39 cellular contexts compared by ENCODE assay signal in genomic region chr3:123737168-123737567, GRCh38.
"Had no signal": no experiment of that assay in that cellular context is flagged by ENCODE, and none has a peak within 500 bp of the region (broad histone marks: within the 10 kb centered on the region; RNA-seq: fewer than 3 reads in every experiment).

No MANE protein-coding gene starts in this region.

- DNase-seq: activated B cell treated with CpG ODN at 0.5 μM for 24 hours; activated CD4-positive, alpha-beta memory T cell treated with anti-CD3 and anti-CD28 coated beads for 36 hours; activated CD4-positive, alpha-beta T cell treated with anti-CD3 and anti-CD28 coated beads for 4 hours; activated CD4-positive, alpha-beta T cell treated with anti-CD3 and anti-CD28 coated beads, Interleukin-2, amount 10 ng/mL, durations not matched to agents 24 days and 14 days; activated CD4-positive, alpha-beta T cell treated with anti-CD3 and anti-CD28 coated beads, Interleukin-2, amount 50 U/mL, for 1 hour; activated CD4-positive, alpha-beta T cell treated with anti-CD3 and anti-CD28 coated beads, Interleukin-2, amount 50 U/mL, for 4 hours; activated CD4-positive, CD25-positive, alpha-beta regulatory T cell treated with anti-CD3 and anti-CD28 coated beads, Interleukin-2, amount 50 U/mL, for 72 hours; activated CD8-positive, alpha-beta memory T cell treated with anti-CD3 and anti-CD28 coated beads, Interleukin-2, amount 50 U/mL, for 4 hours; activated CD8-positive, alpha-beta T cell treated with anti-CD3 and anti-CD28 coated beads for 36 hours; activated effector memory CD4-positive, alpha-beta T cell treated with anti-CD3 and anti-CD28 coated beads, Interleukin-2, amount 50 U/mL, for 16 hours; activated gamma-delta T cell treated with Interleukin-2 at 50 U/mL for 16 hours; activated naive CD4-positive, alpha-beta T cell treated with anti-CD3 and anti-CD28 coated beads, Interleukin-2, amount 10 ng/mL, durations not matched to agents 7 days and 5 days; activated naive CD4-positive, alpha-beta T cell treated with Interleukin-2 at 50 U/mL for 16 hours; activated naive CD8-positive, alpha-beta T cell treated with anti-CD3 and anti-CD28 coated beads, Interleukin-2, amount 10 ng/mL, durations not matched to agents 7 days and 5 days; activated naive CD8-positive, alpha-beta T cell treated with anti-CD3 and anti-CD28 coated beads, Interleukin-2, amount 50 U/mL, for 24 hours; activated T-cell treated with anti-CD3 and anti-CD28 coated beads for 4 hours; activated T-cell treated with anti-CD3 and anti-CD28 coated beads, Interleukin-2, amount 50 U/mL, for 1 hour; activated T-cell treated with anti-CD3 and anti-CD28 coated beads, Interleukin-2, amount 50 U/mL, for 4 hours; activated T-cell treated with anti-CD3 and anti-CD28 coated beads, Interleukin-2, amount 50 U/mL, for 72 hours; amygdala; anterior cingulate cortex; caudate nucleus; cerebellar nuclear complex; T-helper 1 cell; T-helper 2 cell; T-helper 9 cell had no signal

- H3K4me3 ChIP-seq: ascending aorta, cardiac muscle cell had no signal

- H3K27ac Mint-ChIP-seq: activated B cell treated with CpG ODN at 0.5 μM for 24 hours; activated CD4-positive, alpha-beta memory T cell treated with anti-CD3 and anti-CD28 coated beads for 36 hours; activated CD4-positive, alpha-beta T cell treated with anti-CD3 and anti-CD28 coated beads, Interleukin-2, amount 10 ng/mL, durations not matched to agents 24 days and 14 days; activated CD8-positive, alpha-beta T cell treated with anti-CD3 and anti-CD28 coated beads for 36 hours; activated naive CD4-positive, alpha-beta T cell treated with anti-CD3 and anti-CD28 coated beads, Interleukin-2, amount 10 ng/mL, durations not matched to agents 7 days and 5 days; activated naive CD4-positive, alpha-beta T cell treated with anti-CD3 and anti-CD28 coated beads, Interleukin-2, amount 50 U/mL, for 24 hours; activated naive CD8-positive, alpha-beta T cell; activated naive CD8-positive, alpha-beta T cell treated with anti-CD3 and anti-CD28 coated beads, Interleukin-2, amount 10 ng/mL, durations not matched to agents 7 days and 5 days; activated naive CD8-positive, alpha-beta T cell treated with anti-CD3 and anti-CD28 coated beads, Interleukin-2, amount 50 U/mL, for 24 hours; activated T-cell treated with anti-CD3 and anti-CD28 coated beads, Interleukin-2, amount 50 U/mL, for 72 hours; activated T-helper 1 cell treated with anti-CD3 and anti-CD28 coated beads, Interleukin-12 subunit alpha, Interleukin-12 subunit beta, Interleukin-2, Interleukin-4 antibody, amounts not matched to agents 30 ng/mL and 10 ng/mL and 1 ng/mL, durations not matched to agents 14 hours and 24 hours and 36 hours; activated T-helper 17 cell treated with anti-CD3 and anti-CD28 coated beads, Interleukin-2, amount 50 U/mL, for 72 hours; brain; T-helper 1 cell treated with Interleukin-12 subunit alpha and Interleukin-12 subunit beta and Interleukin-4 antibody, amounts not matched to agents 30 μg/mL and 1 μg/mL, for 36 hours; T-helper 2 cell treated with Interferon-gamma antibody and Interleukin-4, amounts not matched to agents 5 μg/mL and 100 μg/mL, for 36 hours had no signal

- FAIRE-seq: bronchial epithelial cell, TTC549 had no signal

- ATAC-seq: activated CD8-positive, alpha-beta T cell treated with anti-CD3 and anti-CD28 coated beads for 36 hours; activated naive CD8-positive, alpha-beta T cell treated with anti-CD3 and anti-CD28 coated beads, Interleukin-2, amount 50 U/mL, for 24 hours; activated T-cell treated with anti-CD3 and anti-CD28 coated beads, Interleukin-2, amount 50 U/mL, for 4 hours; activated T-cell treated with anti-CD3 and anti-CD28 coated beads, Interleukin-2, amount 50 U/mL, for 72 hours; activated T-helper 17 cell treated with anti-CD3 and anti-CD28 coated beads, Interleukin-2, amount 50 U/mL, for 72 hours had no signal

- H3K9me3 ChIP-seq: ascending aorta had no signal

- H3K27me3 ChIP-seq: ascending aorta had no signal

- H3K36me3 Mint-ChIP-seq: activated CD4-positive, alpha-beta memory T cell treated with anti-CD3 and anti-CD28 coated beads for 36 hours; activated naive CD4-positive, alpha-beta T cell treated with anti-CD3 and anti-CD28 coated beads, Interleukin-2, amount 10 ng/mL, durations not matched to agents 7 days and 5 days; activated naive CD4-positive, alpha-beta T cell treated with anti-CD3 and anti-CD28 coated beads, Interleukin-2, amount 50 U/mL, for 24 hours; activated naive CD8-positive, alpha-beta T cell; activated naive CD8-positive, alpha-beta T cell treated with anti-CD3 and anti-CD28 coated beads, Interleukin-2, amount 10 ng/mL, durations not matched to agents 7 days and 5 days; brain had no signal

- H3K36me3 ChIP-seq: cardiac muscle cell had no signal

- H3K9me3 Mint-ChIP-seq: activated B cell treated with CpG ODN at 0.5 μM for 24 hours; activated CD4-positive, alpha-beta memory T cell treated with anti-CD3 and anti-CD28 coated beads for 36 hours; activated CD4-positive, alpha-beta T cell treated with anti-CD3 and anti-CD28 coated beads, Interleukin-2, amount 10 ng/mL, durations not matched to agents 24 days and 14 days; activated CD8-positive, alpha-beta T cell treated with anti-CD3 and anti-CD28 coated beads for 36 hours; activated naive CD4-positive, alpha-beta T cell treated with anti-CD3 and anti-CD28 coated beads, Interleukin-2, amount 10 ng/mL, durations not matched to agents 7 days and 5 days; activated naive CD4-positive, alpha-beta T cell treated with anti-CD3 and anti-CD28 coated beads, Interleukin-2, amount 50 U/mL, for 24 hours; activated naive CD8-positive, alpha-beta T cell treated with anti-CD3 and anti-CD28 coated beads, Interleukin-2, amount 10 ng/mL, durations not matched to agents 7 days and 5 days; activated naive CD8-positive, alpha-beta T cell treated with anti-CD3 and anti-CD28 coated beads, Interleukin-2, amount 50 U/mL, for 24 hours; activated T-cell treated with anti-CD3 and anti-CD28 coated beads, Interleukin-2, amount 50 U/mL, for 4 hours; activated T-cell treated with anti-CD3 and anti-CD28 coated beads, Interleukin-2, amount 50 U/mL, for 72 hours; activated T-helper 1 cell treated with anti-CD3 and anti-CD28 coated beads, Interleukin-12 subunit alpha, Interleukin-12 subunit beta, Interleukin-2, Interleukin-4 antibody, amounts not matched to agents 30 ng/mL and 10 ng/mL and 1 ng/mL, durations not matched to agents 14 hours and 24 hours and 36 hours; activated T-helper 17 cell treated with anti-CD3 and anti-CD28 coated beads, Interleukin-2, amount 50 U/mL, for 72 hours; brain; central memory CD8-positive, alpha-beta T cell; T-helper 1 cell treated with Interleukin-12 subunit alpha and Interleukin-12 subunit beta and Interleukin-4 antibody, amounts not matched to agents 30 μg/mL and 1 μg/mL, for 36 hours; T-helper 2 cell treated with Interferon-gamma antibody and Interleukin-4, amounts not matched to agents 5 μg/mL and 100 μg/mL, for 36 hours had no signal

- H3K27ac ChIP-seq: cardiac muscle cell, VCaP had no signal

- H3K4me1 Mint-ChIP-seq: activated B cell treated with CpG ODN at 0.5 μM for 24 hours; activated CD4-positive, alpha-beta T cell treated with anti-CD3 and anti-CD28 coated beads, Interleukin-2, amount 10 ng/mL, durations not matched to agents 24 days and 14 days; activated naive CD4-positive, alpha-beta T cell treated with anti-CD3 and anti-CD28 coated beads, Interleukin-2, amount 10 ng/mL, durations not matched to agents 7 days and 5 days; activated naive CD4-positive, alpha-beta T cell treated with anti-CD3 and anti-CD28 coated beads, Interleukin-2, amount 50 U/mL, for 24 hours; activated naive CD8-positive, alpha-beta T cell treated with anti-CD3 and anti-CD28 coated beads, Interleukin-2, amount 10 ng/mL, durations not matched to agents 7 days and 5 days; activated naive CD8-positive, alpha-beta T cell treated with anti-CD3 and anti-CD28 coated beads, Interleukin-2, amount 50 U/mL, for 24 hours; activated T-helper 17 cell treated with anti-CD3 and anti-CD28 coated beads, Interleukin-2, amount 50 U/mL, for 72 hours; brain; central memory CD8-positive, alpha-beta T cell had no signal

- H3K4me3 Mint-ChIP-seq: activated B cell treated with CpG ODN at 0.5 μM for 24 hours; activated CD4-positive, alpha-beta memory T cell treated with anti-CD3 and anti-CD28 coated beads for 36 hours; activated CD4-positive, alpha-beta T cell treated with anti-CD3 and anti-CD28 coated beads, Interleukin-2, amount 10 ng/mL, durations not matched to agents 24 days and 14 days; activated CD8-positive, alpha-beta T cell treated with anti-CD3 and anti-CD28 coated beads for 36 hours; activated naive CD4-positive, alpha-beta T cell treated with anti-CD3 and anti-CD28 coated beads, Interleukin-2, amount 10 ng/mL, durations not matched to agents 7 days and 5 days; activated naive CD4-positive, alpha-beta T cell treated with anti-CD3 and anti-CD28 coated beads, Interleukin-2, amount 50 U/mL, for 24 hours; activated naive CD8-positive, alpha-beta T cell; activated naive CD8-positive, alpha-beta T cell treated with anti-CD3 and anti-CD28 coated beads, Interleukin-2, amount 10 ng/mL, durations not matched to agents 7 days and 5 days; activated naive CD8-positive, alpha-beta T cell treated with anti-CD3 and anti-CD28 coated beads, Interleukin-2, amount 50 U/mL, for 24 hours; activated T-cell treated with anti-CD3 and anti-CD28 coated beads, Interleukin-2, amount 50 U/mL, for 4 hours; activated T-cell treated with anti-CD3 and anti-CD28 coated beads, Interleukin-2, amount 50 U/mL, for 72 hours; activated T-helper 1 cell treated with anti-CD3 and anti-CD28 coated beads, Interleukin-12 subunit alpha, Interleukin-12 subunit beta, Interleukin-2, Interleukin-4 antibody, amounts not matched to agents 30 ng/mL and 10 ng/mL and 1 ng/mL, durations not matched to agents 14 hours and 24 hours and 36 hours; activated T-helper 17 cell treated with anti-CD3 and anti-CD28 coated beads, Interleukin-2, amount 50 U/mL, for 72 hours; brain; central memory CD8-positive, alpha-beta T cell; T-helper 1 cell treated with Interleukin-12 subunit alpha and Interleukin-12 subunit beta and Interleukin-4 antibody, amounts not matched to agents 30 μg/mL and 1 μg/mL, for 36 hours; T-helper 2 cell treated with Interferon-gamma antibody and Interleukin-4, amounts not matched to agents 5 μg/mL and 100 μg/mL, for 36 hours had no signal

- H3K27me3 Mint-ChIP-seq: activated naive CD4-positive, alpha-beta T cell treated with anti-CD3 and anti-CD28 coated beads, Interleukin-2, amount 50 U/mL, for 24 hours; activated naive CD8-positive, alpha-beta T cell; activated naive CD8-positive, alpha-beta T cell treated with anti-CD3 and anti-CD28 coated beads, Interleukin-2, amount 50 U/mL, for 24 hours had no signal
